In the genomic region with DNA sequence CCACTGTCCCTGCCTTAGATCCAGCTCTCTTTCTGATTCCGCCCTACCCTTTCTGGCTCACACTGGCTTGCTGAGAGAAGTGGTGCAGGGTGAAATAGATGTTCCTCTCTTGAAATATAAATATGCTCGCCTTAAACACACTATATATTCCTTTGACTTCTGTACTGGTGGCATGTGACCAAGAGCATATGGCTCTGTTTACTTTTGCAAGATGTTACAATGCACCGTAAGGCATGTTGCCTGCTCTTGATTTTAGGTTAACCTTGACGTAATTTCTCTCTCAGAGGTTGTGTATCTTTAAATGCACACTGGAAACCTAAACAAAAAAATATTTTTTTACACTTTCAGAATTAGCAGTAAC, we compare ENCODE assay signal across 1 cellular context.
TF ChIP-seq lines count a peak whose summit lies in the region.

No MANE protein-coding gene starts in this region.

TF ChIP-seq in GM12878, 131 proteins besides CTCF, POLR2A, EP300 and RAD21 (continued from another document):
- no peak for TF ChIP-seq ZNF622 (IDR thresholded peaks at IDR 0.05)
- no peak for TF ChIP-seq POLR2AphosphoS5 (IDR thresholded peaks at IDR 0.05; ENCODE audit: low read length)
- no peak for TF ChIP-seq CREM (IDR thresholded peaks at IDR 0.05; ENCODE audit: low read depth)
- no peak for TF ChIP-seq FOS (IDR thresholded peaks at IDR 0.05; ENCODE audit: borderline replicate concordance, extremely low read depth, insufficient read length)
- no peak for TF ChIP-seq MEF2A (IDR thresholded peaks at IDR 0.05; ENCODE audit: insufficient read depth, low read depth, low read length)
- TF ChIP-seq SIN3A (IDR thresholded peaks at IDR 0.05; ENCODE audit: low read depth, low read length) = no peak
- no peak for TF ChIP-seq WRNIP1 (IDR thresholded peaks at IDR 0.05; ENCODE audit: borderline replicate concordance, low read depth, low read length)
- no peak for TF ChIP-seq KAT2A (conservative IDR thresholded peaks at IDR 0.05; ENCODE audit: control insufficient read depth, low read depth, low read length)
- TF ChIP-seq, protein P1, sequence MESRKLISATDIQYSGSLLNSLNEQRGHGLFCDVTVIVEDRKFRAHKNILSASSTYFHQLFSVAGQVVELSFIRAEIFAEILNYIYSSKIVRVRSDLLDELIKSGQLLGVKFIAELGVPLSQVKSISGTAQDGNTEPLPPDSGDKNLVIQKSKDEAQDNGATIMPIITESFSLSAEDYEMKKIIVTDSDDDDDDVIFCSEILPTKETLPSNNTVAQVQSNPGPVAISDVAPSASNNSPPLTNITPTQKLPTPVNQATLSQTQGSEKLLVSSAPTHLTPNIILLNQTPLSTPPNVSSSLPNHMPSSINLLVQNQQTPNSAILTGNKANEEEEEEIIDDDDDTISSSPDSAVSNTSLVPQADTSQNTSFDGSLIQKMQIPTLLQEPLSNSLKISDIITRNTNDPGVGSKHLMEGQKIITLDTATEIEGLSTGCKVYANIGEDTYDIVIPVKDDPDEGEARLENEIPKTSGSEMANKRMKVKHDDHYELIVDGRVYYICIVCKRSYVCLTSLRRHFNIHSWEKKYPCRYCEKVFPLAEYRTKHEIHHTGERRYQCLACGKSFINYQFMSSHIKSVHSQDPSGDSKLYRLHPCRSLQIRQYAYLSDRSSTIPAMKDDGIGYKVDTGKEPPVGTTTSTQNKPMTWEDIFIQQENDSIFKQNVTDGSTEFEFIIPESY (IDR thresholded peaks at IDR 0.05) = no peak
- no peak for TF ChIP-seq RB1 (IDR thresholded peaks at IDR 0.05; ENCODE audit: borderline replicate concordance)
- no peak for TF ChIP-seq IRF4 (IDR thresholded peaks at IDR 0.05; ENCODE audit: low read depth, low read length)
- no peak for TF ChIP-seq SIX5 (IDR thresholded peaks at IDR 0.05; ENCODE audit: low read depth, low read length, severe bottlenecking)
- TF ChIP-seq TAF1 (IDR thresholded peaks at IDR 0.05; ENCODE audit: borderline replicate concordance, low read depth, low read length) = no peak
- no peak for TF ChIP-seq STAT1 (conservative IDR thresholded peaks at IDR 0.05)
- no peak for TF ChIP-seq HDGF (IDR thresholded peaks at IDR 0.05)
- no peak for TF ChIP-seq BHLHE40 (IDR thresholded peaks at IDR 0.05; ENCODE audit: borderline replicate concordance in 1 of 2, low read depth in 2 of 2, low read length in 1 of 2)
